ENCODE assay signal across 8 cellular contexts in the genomic region with DNA sequence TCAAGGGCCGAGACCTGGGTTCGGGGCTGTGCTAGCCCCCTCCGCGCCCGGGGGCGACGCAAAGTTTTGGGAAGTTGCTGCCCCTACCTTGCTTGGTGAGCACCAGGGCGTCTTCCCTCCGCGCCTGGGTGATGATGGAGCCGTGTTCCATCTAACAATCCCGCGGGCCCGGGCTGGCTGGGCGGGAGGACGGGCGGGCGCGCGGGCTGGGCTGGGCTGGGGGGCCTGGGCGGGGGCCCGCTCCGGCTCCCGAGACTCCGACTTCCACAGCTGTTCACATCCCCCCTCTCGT. TPM values are rescaled to one million over a fixed set of nuclear protein-coding genes. Genes with fewer than 3 reads are reported as not detected.
A peak's percentile ranks its signal among the peaks of the same experiment; 100 is the strongest.
DNase-seq lines count a peak whose midpoint lies in the region; ATAC-seq and TF ChIP-seq lines count a peak whose summit lies in the region.

No MANE protein-coding gene starts in this region.

- H3K9ac ChIP-seq in MM.1S (ENCODE audit: low read length) (peak overlapping the region; percentile 95), mesendoderm (ENCODE audit: low read length) (peak overlapping the region; percentile 96)

- TF ChIP-seq CTCF in AG04449 (IDR thresholded peaks at IDR 0.05; ENCODE audit: insufficient read depth, low read length, missing control alignments) (no peak), MM.1S (IDR thresholded peaks at IDR 0.05; ENCODE audit: low read length) (no peak), cardiac fibroblast (IDR thresholded peaks at IDR 0.05; ENCODE audit: low read depth, low read length) (no peak), GM10248 (IDR thresholded peaks at IDR 0.05; ENCODE audit: control extremely low read depth, extremely low read depth, low read depth, missing control alignments) (no peak)

- peak overlapping the region; percentile 91 for H3K4ac ChIP-seq in mesendoderm (ENCODE audit: low read depth, low read length)

- H3K23ac ChIP-seq in mesendoderm (ENCODE audit: low read length), result no peak overlapping the region

- CTCF ChIA-PET in AG04449 (lab: Yijun Ruan, JAX) (interaction anchor here (1.1 to 18.0 kb wide), 4 partner anchors 14 to 63 kb away, joined by 3 to 484 read pairs (median 6); no protein-coding TSS in a partner anchor), GM10248 (lab: Yijun Ruan, JAX) (interaction anchor here (1.0 to 5.4 kb wide), 7 partner anchors 9 to 80 kb away, joined by 3 to 38 read pairs (median 4); no protein-coding TSS in a partner anchor)

- no peaks in the 10 kb centered on the region for H3K9me3 ChIP-seq in MM.1S (replicated peaks; ENCODE audit: insufficient read depth, low read length)

- H3K4me1 ChIP-seq in MM.1S (ENCODE audit: low read length) (peaks cover 31% of the 10 kb centered on the region), mesendoderm (ENCODE audit: control insufficient read depth, low read depth, low read length) (peaks cover 14% of the 10 kb centered on the region)

- peak overlapping the region; percentile 99 for H3K18ac ChIP-seq in mesendoderm (ENCODE audit: low read length)

- POLR2A ChIA-PET in AG04449 (lab: Yijun Ruan, JAX) (interaction anchor here (0.6 to 5.6 kb wide), 10 partner anchors 9 to 74 kb away, joined by 3 to 82 read pairs (median 11); partner anchors contain the start of genes AVIL and EEF1AKMT3), GM10248 (lab: Yijun Ruan, JAX) (interaction anchor here (0.6 to 1.6 kb wide), 4 partner anchors 40 to 53 kb away, joined by 3 to 7 read pairs (median 5); no protein-coding TSS in a partner anchor)

- H3K79me1 ChIP-seq in mesendoderm (ENCODE audit: low read length), result peaks cover 7% of the 10 kb centered on the region

- peak overlapping the region; percentile 79; the same call in 1 of the 2 replicates for H3K4me2 ChIP-seq in MM.1S (ENCODE audit: low read depth, low read length)
- H3K4me2 ChIP-seq in mesendoderm (ENCODE audit: low read length), result peak overlapping the region; percentile 36

- DNase-seq in AG04449 (ENCODE audit: low read depth, low spot score), result no peak
- no peak for DNase-seq in MM.1S
- no peak for DNase-seq in cardiac fibroblast (ENCODE audit: low read depth in 2 of 2)
- DNase-seq in mesendoderm, result peak; percentile 72
- no peak for DNase-seq in UCSD-AML1 (lab: John Stamatoyannopoulos, UW; ENCODE audit: unreplicated experiment)
- DNase-seq in AML-193 (lab: John Stamatoyannopoulos, UW), result no peak
- no peak for DNase-seq in GM10248 (ENCODE audit: extremely low spot score)

- peak overlapping the region; percentile 60 for H4K8ac ChIP-seq in mesendoderm (ENCODE audit: low read depth, low read length)

- H3K79me2 ChIP-seq in MM.1S (ENCODE audit: low read length) (peaks cover 54% of the 10 kb centered on the region), mesendoderm (ENCODE audit: control insufficient read depth, insufficient read depth, low read length) (peaks cover 49% of the 10 kb centered on the region)

- H3K27ac ChIP-seq in MM.1S (ENCODE audit: low read length) (peak overlapping the region; percentile 80), mesendoderm (ENCODE audit: low read depth, low read length) (peak overlapping the region; percentile 100)

- H3K36me3 ChIP-seq in MM.1S (replicated peaks; ENCODE audit: insufficient read depth, low read length), result no peaks in the 10 kb centered on the region
- H3K36me3 ChIP-seq in mesendoderm (ENCODE audit: control insufficient read depth, insufficient read depth, low read length), result no peaks in the 10 kb centered on the region

- H3K56ac ChIP-seq in mesendoderm (ENCODE audit: low read length), result peak overlapping the region; percentile 94

- no peaks in the 10 kb centered on the region for H3K27me3 ChIP-seq in MM.1S (replicated peaks; ENCODE audit: insufficient read depth, low read length)
- no peaks in the 10 kb centered on the region for H3K27me3 ChIP-seq in mesendoderm (ENCODE audit: insufficient read depth, low read length, poor library complexity)

- no CpG with 5 or more reads among the region's 26 CpGs for WGBS in mesendoderm (ENCODE audit: extremely low coverage, insufficient coverage, low lambda C conversion rate)

- peaks cover 27% of the 10 kb centered on the region for H4K20me1 ChIP-seq in MM.1S (ENCODE audit: insufficient read depth, low read length)

- H3F3A ChIP-seq in MM.1S (ENCODE audit: insufficient read depth, low read length), result peaks cover 14% of the 10 kb centered on the region

- H2BK15ac ChIP-seq in mesendoderm (replicated peaks; ENCODE audit: low read depth), result no peak overlapping the region

- H3K4me3 ChIP-seq in AG04449 (ENCODE audit: low read depth, low read length) (peak overlapping the region; percentile 99), MM.1S (ENCODE audit: low read length) (peak overlapping the region; percentile 99), cardiac fibroblast (replicated peaks in 1 of 2; ENCODE audit: low read depth in 2 of 2, low read length in 2 of 2) (peak overlapping the region; percentile 99 to 100), mesendoderm (ENCODE audit: low read length) (peak overlapping the region; percentile 95)

- no peaks in the 10 kb centered on the region for H3K9me2 ChIP-seq in MM.1S (replicated peaks; ENCODE audit: insufficient read depth, low read length)

- peak overlapping the region; percentile 95 for H2AFZ ChIP-seq in MM.1S (ENCODE audit: low read length)

- peak overlapping the region; percentile 89 for H2BK120ac ChIP-seq in mesendoderm (ENCODE audit: low read depth, low read length)

- ATAC-seq in GM21381 (IDR thresholded peaks at IDR 0.05; ENCODE audit: unreplicated experiment), result peak; percentile 4

- no peak overlapping the region for H4K5ac ChIP-seq in mesendoderm (ENCODE audit: low read length)

- H2BK5ac ChIP-seq in mesendoderm (ENCODE audit: low read length), result peak overlapping the region; percentile 83

- H2AK5ac ChIP-seq in mesendoderm (ENCODE audit: low read length), result no peak overlapping the region

RNA-seq across cellular contexts. Expression of gene CTDSP2, which starts 0.3 kb away (rescaled TPM):
- 49.3 TPM for polyA plus RNA-seq in mesendoderm (2013, experiment 1 of 2)
- 49.4 TPM for polyA plus RNA-seq in mesendoderm (2013, experiment 2 of 2)

RNA-seq across cellular contexts. Expression of gene AVIL, which starts 27.7 kb away (rescaled TPM):
- 0.29 TPM for polyA plus RNA-seq in mesendoderm (2013, experiment 1 of 2)
- polyA plus RNA-seq in mesendoderm (2013, experiment 2 of 2), result 0.24 TPM
